In genomic region chr11:85947431-85948272, GRCh38 we compare ENCODE assay signal across 9 cellular contexts.
DNase-seq lines count a peak whose midpoint lies in the region; ATAC-seq and TF ChIP-seq lines count a peak whose summit lies in the region.
"Had no signal": no experiment of that assay in that cellular context is flagged by ENCODE, and none has a peak within 500 bp of the region (broad histone marks: within the 10 kb centered on the region; RNA-seq: fewer than 3 reads in every experiment).

No MANE protein-coding gene starts in this region.

- POLR2A ChIA-PET in activated CD8-positive, alpha-beta T cell treated with anti-CD3 and anti-CD28 coated beads for 36 hours (lab: Charles Lee) = interaction anchor here (1.4 kb wide), 1 partner anchor 344 kb away, joined by 3 read pairs; no protein-coding TSS in a partner anchor
- POLR2A ChIA-PET in activated CD8-positive, alpha-beta T cell treated with anti-CD3 and anti-CD28 coated beads, Interleukin-2, amount 10 ng/mL, durations not matched to agents 7 days and 5 days (lab: Charles Lee) = no interaction called here

- peaks cover 32% of the 10 kb centered on the region for H3K9me3 Mint-ChIP-seq in activated CD8-positive, alpha-beta T cell treated with anti-CD3 and anti-CD28 coated beads for 36 hours
- peaks cover 16% of the 10 kb centered on the region for H3K9me3 Mint-ChIP-seq in activated CD8-positive, alpha-beta T cell treated with anti-CD3 and anti-CD28 coated beads, Interleukin-2, amount 10 ng/mL, durations not matched to agents 7 days and 5 days (ENCODE audit: insufficient read depth)

- peaks cover 40% of the 10 kb centered on the region for H3K4me1 Mint-ChIP-seq in activated CD8-positive, alpha-beta T cell treated with anti-CD3 and anti-CD28 coated beads for 36 hours (ENCODE audit: low read depth)
- peaks cover 21% of the 10 kb centered on the region for H3K4me1 Mint-ChIP-seq in activated CD8-positive, alpha-beta T cell treated with anti-CD3 and anti-CD28 coated beads, Interleukin-2, amount 10 ng/mL, durations not matched to agents 7 days and 5 days (ENCODE audit: low read depth)

- H3K4me3 Mint-ChIP-seq in activated CD8-positive, alpha-beta T cell treated with anti-CD3 and anti-CD28 coated beads for 36 hours = peak overlapping the region; percentile 3
- no peak overlapping the region for H3K4me3 Mint-ChIP-seq in activated CD8-positive, alpha-beta T cell treated with anti-CD3 and anti-CD28 coated beads, Interleukin-2, amount 10 ng/mL, durations not matched to agents 7 days and 5 days

- peak; percentile 60 for DNase-seq in activated CD8-positive, alpha-beta T cell treated with anti-CD3 and anti-CD28 coated beads for 36 hours
- DNase-seq in activated CD8-positive, alpha-beta T cell treated with anti-CD3 and anti-CD28 coated beads, Interleukin-2, amount 10 ng/mL, durations not matched to agents 7 days and 5 days = no peak
- DNase-seq in MG63 (peak; percentile 20), caudate nucleus (lab: John Stamatoyannopoulos, UW) (peak in 11 of 61 donors; percentile 4 to 62 (median 23)), midbrain (lab: John Stamatoyannopoulos, UW) (peak; percentile 81), DMS153 treated with DMSO at 0.1 percent for 48 hours (lab: John Stamatoyannopoulos, UW; ENCODE audit: unreplicated experiment) (no peak)
- DNase-seq: DND-41 had no signal

- intact Hi-C loops in activated CD8-positive, alpha-beta T cell treated with anti-CD3 and anti-CD28 coated beads for 36 hours (cut with micrococcal nuclease) = loop anchor here (5.0 to 10.0 kb wide), 2 partner anchors 340 to 497 kb away; no protein-coding TSS in a partner anchor

- ATAC-seq in activated CD8-positive, alpha-beta T cell treated with anti-CD3 and anti-CD28 coated beads for 36 hours = peak; percentile 76
- no peak for ATAC-seq in activated CD8-positive, alpha-beta T cell treated with anti-CD3 and anti-CD28 coated beads, Interleukin-2, amount 10 ng/mL, durations not matched to agents 7 days and 5 days
- ATAC-seq in HG03095 (IDR thresholded peaks at IDR 0.05; ENCODE audit: unreplicated experiment) (no peak), HG02588 (IDR thresholded peaks at IDR 0.05; ENCODE audit: unreplicated experiment) (no peak)

- peak overlapping the region; percentile 83 for H3K27ac Mint-ChIP-seq in activated CD8-positive, alpha-beta T cell treated with anti-CD3 and anti-CD28 coated beads for 36 hours
- H3K27ac Mint-ChIP-seq in activated CD8-positive, alpha-beta T cell treated with anti-CD3 and anti-CD28 coated beads, Interleukin-2, amount 10 ng/mL, durations not matched to agents 7 days and 5 days = no peak overlapping the region

- H3K9me3 ChIP-seq in MG63 = no peaks in the 10 kb centered on the region

- H3K27me3 ChIP-seq in MG63 = no peaks in the 10 kb centered on the region

- no peak overlapping the region for H3K4me3 ChIP-seq in MG63

- no peak for TF ChIP-seq CTCF in activated CD8-positive, alpha-beta T cell treated with anti-CD3 and anti-CD28 coated beads for 36 hours (IDR thresholded peaks at IDR 0.05)

- H3K36me3 Mint-ChIP-seq in activated CD8-positive, alpha-beta T cell treated with anti-CD3 and anti-CD28 coated beads for 36 hours (ENCODE audit: low read depth) = peaks cover 13% of the 10 kb centered on the region
- H3K36me3 Mint-ChIP-seq in activated CD8-positive, alpha-beta T cell treated with anti-CD3 and anti-CD28 coated beads, Interleukin-2, amount 10 ng/mL, durations not matched to agents 7 days and 5 days (ENCODE audit: low read depth) = peaks cover 27% of the 10 kb centered on the region

- H3K36me3 ChIP-seq in MG63 = no peaks in the 10 kb centered on the region

- CTCF ChIA-PET in activated CD8-positive, alpha-beta T cell treated with anti-CD3 and anti-CD28 coated beads for 36 hours (lab: Charles Lee) = interaction anchor here (1.2 kb wide), 1 partner anchor 93 kb away, joined by 3 read pairs; the partner anchor contains the start of gene CCDC83
- CTCF ChIA-PET in activated CD8-positive, alpha-beta T cell treated with anti-CD3 and anti-CD28 coated beads, Interleukin-2, amount 10 ng/mL, durations not matched to agents 7 days and 5 days (lab: Charles Lee) = interaction anchor here (0.7 to 1.3 kb wide), 2 partner anchors 14 to 71 kb away, joined by 3 to 4 read pairs; no protein-coding TSS in a partner anchor

- no peaks in the 10 kb centered on the region for H3K27me3 Mint-ChIP-seq in activated CD8-positive, alpha-beta T cell treated with anti-CD3 and anti-CD28 coated beads for 36 hours
- no peaks in the 10 kb centered on the region for H3K27me3 Mint-ChIP-seq in activated CD8-positive, alpha-beta T cell treated with anti-CD3 and anti-CD28 coated beads, Interleukin-2, amount 10 ng/mL, durations not matched to agents 7 days and 5 days (ENCODE audit: low read depth)

- peak overlapping the region; percentile 80 for H3K27ac ChIP-seq in caudate nucleus (ENCODE audit: low read depth, low read length)

Comparison
In these comparisons a context has a peak if more than half of its experiments do, and no peak if none do; other contexts are left out.
1. DNase-seq: peak in activated CD8-positive, alpha-beta T cell treated with anti-CD3 and anti-CD28 coated beads for 36 hours (single experiment), MG63 (single experiment) and midbrain (single experiment); none in activated CD8-positive, alpha-beta T cell treated with anti-CD3 and anti-CD28 coated beads, Interleukin-2, amount 10 ng/mL, durations not matched to agents 7 days and 5 days (single experiment) and DMS153 treated with DMSO at 0.1 percent for 48 hours (single experiment).